ENCODE assay signal across 33 cellular contexts in the genomic region with DNA sequence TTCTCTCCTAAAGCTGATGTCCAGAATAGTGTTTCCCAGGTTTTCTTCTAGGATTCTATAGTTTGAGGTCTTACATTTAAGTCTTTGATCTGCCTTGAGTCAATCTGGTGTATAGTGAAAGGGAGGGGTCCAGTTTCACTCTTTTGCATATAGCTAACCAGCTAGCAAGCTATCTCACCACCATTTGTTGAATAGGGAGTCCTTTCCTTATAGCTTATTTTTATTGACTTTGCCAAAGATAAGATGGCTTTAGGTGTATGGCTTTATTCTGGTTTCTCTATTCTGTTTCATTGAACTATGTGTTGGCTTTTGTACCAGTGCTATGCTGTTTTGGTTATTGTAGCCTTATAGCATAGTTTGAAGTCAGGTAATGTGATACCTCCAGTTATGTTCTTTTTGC.
"Had no signal": no experiment of that assay in that cellular context is flagged by ENCODE, and none has a peak within 500 bp of the region (broad histone marks: within the 10 kb centered on the region; RNA-seq: fewer than 3 reads in every experiment).

No MANE protein-coding gene starts in this region.

- DNase-seq: activated CD4-positive, alpha-beta memory T cell treated with anti-CD3 and anti-CD28 coated beads, Interleukin-2, amount 10 ng/mL, durations not matched to agents 7 days and 5 days; activated CD4-positive, alpha-beta T cell treated with anti-CD3 and anti-CD28 coated beads for 1 hour; activated CD4-positive, alpha-beta T cell treated with anti-CD3 and anti-CD28 coated beads for 36 hours; activated CD4-positive, alpha-beta T cell treated with anti-CD3 and anti-CD28 coated beads for 48 hours; activated CD4-positive, alpha-beta T cell treated with anti-CD3 and anti-CD28 coated beads, Interleukin-2, amount 10 ng/mL, durations not matched to agents 7 days and 5 days; activated CD4-positive, alpha-beta T cell treated with anti-CD3 and anti-CD28 coated beads, Interleukin-2, amount 50 U/mL, for 48 hours; activated CD4-positive, CD25-positive, alpha-beta regulatory T cell; activated CD8-positive, alpha-beta memory T cell treated with anti-CD3 and anti-CD28 coated beads for 24 hours; activated CD8-positive, alpha-beta memory T cell treated with anti-CD3 and anti-CD28 coated beads, Interleukin-2, amount 10 ng/mL, durations not matched to agents 7 days and 5 days; activated CD8-positive, alpha-beta memory T cell treated with anti-CD3 and anti-CD28 coated beads, Interleukin-2, amount 50 U/mL, for 48 hours; activated CD8-positive, alpha-beta T cell treated with anti-CD3 and anti-CD28 coated beads, Interleukin-2, amount 10 ng/mL, durations not matched to agents 7 days and 5 days; activated effector memory CD4-positive, alpha-beta T cell treated with Interleukin-2 at 50 U/mL for 16 hours; activated gamma-delta T cell treated with Interleukin-2 at 50 U/mL for 16 hours; activated naive CD4-positive, alpha-beta T cell; activated naive CD4-positive, alpha-beta T cell treated with anti-CD3 and anti-CD28 coated beads for 36 hours; activated naive CD4-positive, alpha-beta T cell treated with anti-CD3 and anti-CD28 coated beads, Interleukin-2, amount 50 U/mL, for 16 hours; activated naive CD8-positive, alpha-beta T cell treated with anti-CD3 and anti-CD28 coated beads for 36 hours; activated T-cell treated with anti-CD3 and anti-CD28 coated beads, Interleukin-2, amount 50 U/mL, for 24 hours; activated T-cell treated with anti-CD3 and anti-CD28 coated beads, Interleukin-2, amount 50 U/mL, for 48 hours; adrenal gland; amniotic stem cell; aorta; body of pancreas; brain microvascular endothelial cell; central memory CD4-positive, alpha-beta T cell; T-helper 1 cell; T-helper 2 cell; T-helper 9 cell; WERI-Rb-1 had no signal

- H3K36me3 ChIP-seq: adrenal gland, brain microvascular endothelial cell, breast epithelium, WERI-Rb-1 had no signal

- ATAC-seq: activated CD4-positive, alpha-beta T cell treated with anti-CD3 and anti-CD28 coated beads for 36 hours; activated CD4-positive, CD25-positive, alpha-beta regulatory T cell treated with anti-CD3 and anti-CD28 coated beads, Interleukin-2, amount 50 U/mL, for 24 hours; activated CD8-positive, alpha-beta memory T cell treated with anti-CD3 and anti-CD28 coated beads, Interleukin-2, amount 10 ng/mL, durations not matched to agents 7 days and 5 days; activated CD8-positive, alpha-beta T cell treated with anti-CD3 and anti-CD28 coated beads, Interleukin-2, amount 10 ng/mL, durations not matched to agents 7 days and 5 days; activated naive CD4-positive, alpha-beta T cell treated with anti-CD3 and anti-CD28 coated beads, Interleukin-2, amount 50 U/mL, for 72 hours; body of pancreas; WTC11 had no signal

- H3K4me3 ChIP-seq: adrenal gland, body of pancreas, breast epithelium had no signal

- H3K4me1 ChIP-seq: adrenal gland, body of pancreas, breast epithelium had no signal

- H3K27me3 ChIP-seq: adrenal gland, body of pancreas, brain microvascular endothelial cell, breast epithelium had no signal

- H3K27ac ChIP-seq: adrenal gland, body of pancreas, brain microvascular endothelial cell, breast epithelium, WERI-Rb-1 had no signal

- H3K9me3 ChIP-seq: adrenal gland, body of pancreas had no signal
